Comparison of ENCODE assay signal across 10 cellular contexts in genomic region chr6:26200918-26201721, GRCh38.
DNase-seq lines count a peak whose midpoint lies in the region; TF ChIP-seq lines count a peak whose summit lies in the region.
"Had no signal": no experiment of that assay in that cellular context is flagged by ENCODE, and none has a peak within 500 bp of the region (broad histone marks: within the 10 kb centered on the region; RNA-seq: fewer than 3 reads in every experiment).

No MANE protein-coding gene starts in this region.

- TF ChIP-seq CTCF in neural crest cell (conservative IDR thresholded peaks at IDR 0.05), result no peak

- H3K27ac Mint-ChIP-seq in T-helper 1 cell treated with Interleukin-12 subunit alpha and Interleukin-12 subunit beta and Interleukin-4 antibody, amounts not matched to agents 30 μg/mL and 1 μg/mL, for 36 hours, result peak overlapping the region; percentile 49
- peak overlapping the region; percentile 77 for H3K27ac Mint-ChIP-seq in activated naive CD8-positive, alpha-beta T cell
- H3K27ac Mint-ChIP-seq in neural crest cell (ENCODE audit: unreplicated experiment), result peak overlapping the region; percentile 20

- no peaks in the 10 kb centered on the region for H3K27me3 Mint-ChIP-seq in T-helper 1 cell treated with Interleukin-12 subunit alpha and Interleukin-12 subunit beta and Interleukin-4 antibody, amounts not matched to agents 30 μg/mL and 1 μg/mL, for 36 hours (ENCODE audit: low read depth)
- no peaks in the 10 kb centered on the region for H3K27me3 Mint-ChIP-seq in activated naive CD8-positive, alpha-beta T cell
- peaks cover 30% of the 10 kb centered on the region for H3K27me3 Mint-ChIP-seq in neural crest cell (ENCODE audit: low read depth)

- peaks cover 47% of the 10 kb centered on the region for H3K4me1 Mint-ChIP-seq in T-helper 1 cell treated with Interleukin-12 subunit alpha and Interleukin-12 subunit beta and Interleukin-4 antibody, amounts not matched to agents 30 μg/mL and 1 μg/mL, for 36 hours (ENCODE audit: low read depth)
- peaks cover 40% of the 10 kb centered on the region for H3K4me1 Mint-ChIP-seq in activated naive CD8-positive, alpha-beta T cell (ENCODE audit: low read depth)
- H3K4me1 Mint-ChIP-seq in neural crest cell, result peaks cover 44% of the 10 kb centered on the region

- DNase-seq in T-helper 1 cell (no peak), NAMALWA (ENCODE audit: low spot score) (peak; percentile 67), neural crest cell (ENCODE audit: low read depth, low spot score) (no peak), DMS79 (lab: John Stamatoyannopoulos, UW) (no peak), medulla oblongata (ENCODE audit: extremely low spot score) (no peak), NOMO-1 treated with dmso at 0.1 percent for 144 hours (lab: John Stamatoyannopoulos, UW; ENCODE audit: unreplicated experiment) (no peak)
- DNase-seq: NCI-H510A treated with DMSO at 0.1 percent for 48 hours, substantia nigra had no signal

- H3K9me3 Mint-ChIP-seq in T-helper 1 cell treated with Interleukin-12 subunit alpha and Interleukin-12 subunit beta and Interleukin-4 antibody, amounts not matched to agents 30 μg/mL and 1 μg/mL, for 36 hours, result no peaks in the 10 kb centered on the region
- no peaks in the 10 kb centered on the region for H3K9me3 Mint-ChIP-seq in activated naive CD8-positive, alpha-beta T cell (ENCODE audit: low read depth)
- no peaks in the 10 kb centered on the region for H3K9me3 Mint-ChIP-seq in neural crest cell

- peak overlapping the region; percentile 38 for H3K4me3 Mint-ChIP-seq in T-helper 1 cell treated with Interleukin-12 subunit alpha and Interleukin-12 subunit beta and Interleukin-4 antibody, amounts not matched to agents 30 μg/mL and 1 μg/mL, for 36 hours
- peak overlapping the region; percentile 51 for H3K4me3 Mint-ChIP-seq in activated naive CD8-positive, alpha-beta T cell
- peak overlapping the region; percentile 85 for H3K4me3 Mint-ChIP-seq in neural crest cell

- H3K36me3 Mint-ChIP-seq in T-helper 1 cell treated with Interleukin-12 subunit alpha and Interleukin-12 subunit beta and Interleukin-4 antibody, amounts not matched to agents 30 μg/mL and 1 μg/mL, for 36 hours (ENCODE audit: low read depth), result peaks cover 4% of the 10 kb centered on the region
- H3K36me3 Mint-ChIP-seq in activated naive CD8-positive, alpha-beta T cell, result no peaks in the 10 kb centered on the region
- H3K36me3 Mint-ChIP-seq in neural crest cell (ENCODE audit: low read depth), result peaks cover 10% of the 10 kb centered on the region

Comparison
In these comparisons a context has a peak if more than half of its experiments do, and no peak if none do; other contexts are left out.
1. H3K27ac Mint-ChIP-seq: peak in every context shown above with its lines; median percentile 77 in activated naive CD8-positive, alpha-beta T cell; 49 in T-helper 1 cell treated with Interleukin-12 subunit alpha and Interleukin-12 subunit beta and Interleukin-4 antibody, amounts not matched to agents 30 μg/mL and 1 μg/mL, for 36 hours; 20 in neural crest cell.